In genomic region chr1:115194571-115194970, GRCh38 we compare ENCODE assay signal across 1 cellular context.
TF ChIP-seq lines count a peak whose summit lies in the region.

No MANE protein-coding gene starts in this region.

TF ChIP-seq in IMR-90, 13 proteins besides CTCF, POLR2A, EP300 and RAD21:
- no peak for TF ChIP-seq FOS (IDR thresholded peaks at IDR 0.05; ENCODE audit: low read depth, low read length)
- TF ChIP-seq CHD1 (IDR thresholded peaks at IDR 0.05; ENCODE audit: low read depth, low read length): no peak
- no peak for TF ChIP-seq RCOR1 (IDR thresholded peaks at IDR 0.05; ENCODE audit: insufficient replicate concordance, low read length)
- no peak for TF ChIP-seq ELK1 (IDR thresholded peaks at IDR 0.05; ENCODE audit: borderline replicate concordance, low read depth, low read length)
- TF ChIP-seq MAFK (IDR thresholded peaks at IDR 0.05; ENCODE audit: low read depth, low read length): no peak
- no peak for TF ChIP-seq USF2 (IDR thresholded peaks at IDR 0.05; ENCODE audit: low read depth, low read length)
